1 cellular context compared by ENCODE assay signal in the genomic region with DNA sequence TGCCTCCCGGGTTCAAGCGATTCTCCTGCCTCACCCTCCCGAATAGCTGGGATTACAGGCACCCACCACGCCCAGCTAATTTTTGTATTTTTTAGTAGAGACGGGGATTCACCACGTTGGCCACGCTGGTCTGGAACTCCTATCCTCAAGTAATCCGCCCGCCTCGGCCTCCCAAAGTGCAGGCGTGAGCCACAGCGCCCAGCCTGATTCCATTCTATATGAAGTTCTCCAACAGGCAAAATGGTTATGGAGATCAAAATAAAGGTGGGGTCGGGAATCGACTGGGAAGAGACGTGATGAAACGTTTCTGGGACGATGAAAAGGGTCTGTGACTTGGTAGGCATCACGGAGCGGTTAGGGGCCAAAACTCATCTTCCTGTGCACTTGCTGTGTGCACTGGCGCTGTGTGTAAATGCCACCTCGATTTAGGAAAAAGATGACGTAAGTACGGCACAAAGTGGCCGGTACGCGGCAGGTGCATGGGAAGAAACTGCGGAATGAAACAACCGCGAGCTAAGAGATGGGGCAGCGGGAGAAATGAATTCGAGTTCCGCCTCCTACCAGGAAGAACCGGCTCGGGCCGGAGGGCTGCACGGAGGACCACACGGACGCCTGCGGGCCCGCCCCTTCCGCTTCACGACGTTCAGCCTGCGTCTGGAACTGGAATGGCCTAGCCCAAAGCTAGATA.
TF ChIP-seq lines count a peak whose summit lies in the region.

No MANE protein-coding gene starts in this region.

TF ChIP-seq in IMR-90, 13 proteins besides CTCF, POLR2A, EP300 and RAD21:
- TF ChIP-seq BHLHE40 (IDR thresholded peaks at IDR 0.05; ENCODE audit: low read depth, low read length) (no peak), NFE2L2 (IDR thresholded peaks at IDR 0.05; ENCODE audit: low read depth, low read length) (no peak), FOS (IDR thresholded peaks at IDR 0.05; ENCODE audit: low read depth, low read length) (no peak), MXI1 (IDR thresholded peaks at IDR 0.05; ENCODE audit: borderline replicate concordance, low read depth, low read length) (peak; percentile 75; the same call in 1 of the 2 replicates), CEBPB (IDR thresholded peaks at IDR 0.05; ENCODE audit: low read depth, low read length) (no peak), MAZ (IDR thresholded peaks at IDR 0.05; ENCODE audit: borderline replicate concordance, low read depth, low read length) (no peak)
